ENCODE assay signal across 1 cellular context in the genomic region with DNA sequence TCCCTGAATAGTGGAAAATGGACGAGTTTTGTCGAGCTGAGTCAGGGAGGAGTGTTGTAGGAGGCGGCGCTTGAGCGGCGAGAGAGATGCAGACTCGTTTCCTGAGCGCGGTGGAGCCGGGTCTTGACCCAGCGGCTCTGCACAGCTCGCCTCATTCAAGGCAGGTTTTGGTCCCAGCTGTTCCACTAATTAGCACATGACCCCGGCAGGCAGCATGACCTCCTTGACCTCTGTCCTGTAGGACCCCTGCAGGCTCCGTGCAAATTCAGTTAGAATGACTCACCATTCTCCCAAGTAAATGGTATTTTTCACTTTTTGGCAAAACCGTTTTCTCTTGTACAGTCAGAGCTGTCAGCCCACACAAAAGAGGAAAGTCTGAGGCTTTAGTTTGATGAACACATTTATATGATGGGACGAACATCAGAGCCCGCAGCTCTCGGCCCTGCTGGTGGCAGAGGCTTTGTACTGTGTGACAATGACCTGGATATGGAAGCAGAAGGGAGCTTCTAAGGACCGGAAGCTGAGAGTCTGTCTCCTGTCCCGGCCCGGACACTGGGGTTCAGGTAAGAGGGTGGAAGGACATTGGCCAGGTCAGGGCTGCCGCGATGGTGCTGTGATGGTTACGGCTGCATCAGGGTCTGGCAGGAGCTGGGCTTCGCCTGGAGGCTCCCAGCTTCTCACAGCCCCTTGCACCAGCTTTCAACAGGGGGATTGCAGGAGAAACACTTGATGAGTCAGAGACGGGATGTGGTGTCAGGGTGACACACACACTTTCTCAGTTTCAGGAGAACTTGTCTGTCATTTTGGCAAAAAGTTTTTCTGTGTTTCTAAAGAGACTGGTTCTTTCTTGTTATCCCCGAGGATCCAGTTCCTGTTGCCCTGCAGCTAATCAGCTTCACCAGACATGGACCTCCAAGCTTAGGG.
TF ChIP-seq lines count a peak whose summit lies in the region.

No MANE protein-coding gene starts in this region.

TF ChIP-seq in H1, 55 proteins besides CTCF, POLR2A, EP300 and RAD21:
- TF ChIP-seq JUND (IDR thresholded peaks at IDR 0.05; ENCODE audit: low read length) (peak; percentile 71; the same call in 1 of the 2 replicates), SP4 (IDR thresholded peaks at IDR 0.05; ENCODE audit: low read length) (no peak)
